In the genomic region with DNA sequence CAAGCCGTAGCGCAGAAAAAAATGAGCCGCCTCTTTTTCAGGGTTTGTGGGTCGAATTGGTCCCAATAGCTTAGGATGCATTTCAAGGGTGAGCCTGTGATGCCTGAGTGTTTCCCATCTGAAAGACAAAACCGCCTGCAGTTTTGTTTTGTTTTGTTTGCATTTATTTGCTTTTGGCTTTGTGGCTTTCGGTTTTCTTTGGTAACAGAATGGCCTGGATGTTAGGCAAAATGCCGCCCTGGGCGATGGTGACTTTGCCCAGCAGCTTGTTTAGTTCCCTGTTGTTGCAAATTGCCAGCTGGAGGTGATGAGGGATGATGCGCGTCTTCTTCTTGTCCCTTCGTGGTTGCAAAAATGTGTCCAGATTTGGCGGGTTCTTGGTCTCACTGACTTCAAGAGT, we compare ENCODE assay signal across 30 cellular contexts.
"Had no signal": no experiment of that assay in that cellular context is flagged by ENCODE, and none has a peak within 500 bp of the region (broad histone marks: within the 10 kb centered on the region; RNA-seq: fewer than 3 reads in every experiment).

No MANE protein-coding gene starts in this region.

- H3K27me3 Mint-ChIP-seq: stimulated activated naive CD8-positive, alpha-beta T cell treated with anti-CD3 and anti-CD28 coated beads, Interleukin-15, Interleukin-2, amounts not matched to agents 100 ng/mL and 50 ng/mL, for 24 hours had no signal

- H3K4me3 ChIP-seq: left lung, lower lobe of right lung, pancreas, prostate gland, skin epidermis, suprapubic skin, thoracic aorta, tibial artery, upper lobe of right lung had no signal

- H3K4me3 Mint-ChIP-seq: immature natural killer cell; naive thymus-derived CD8-positive, alpha-beta T cell; stimulated activated effector memory CD8-positive, alpha-beta T cell treated with anti-CD3 and anti-CD28 coated beads, Interleukin-12 subunit alpha, Interleukin-12 subunit beta, amount 100 ng/mL, for 72 hours; stimulated activated naive CD8-positive, alpha-beta T cell treated with anti-CD3 and anti-CD28 coated beads, Interleukin-15, Interleukin-2, amounts not matched to agents 100 ng/mL and 50 ng/mL, for 24 hours had no signal

- FAIRE-seq: islet of Langerhans, kidney, pancreas, urothelium cell line had no signal

- H3K36me3 ChIP-seq: left lung, lower lobe of right lung, pancreas, prostate gland, suprapubic skin, thoracic aorta, tibial artery, upper lobe of right lung had no signal

- H3K27ac ChIP-seq: left lung, lower lobe of right lung, pancreas, prostate gland, skin epidermis, suprapubic skin, thoracic aorta, tibial artery, upper lobe of right lung had no signal

- H3K4me1 ChIP-seq: left lung, lower lobe of right lung, pancreas, prostate gland, upper lobe of right lung had no signal

- H3K27ac Mint-ChIP-seq: immature natural killer cell; naive thymus-derived CD8-positive, alpha-beta T cell; stimulated activated effector memory CD8-positive, alpha-beta T cell treated with anti-CD3 and anti-CD28 coated beads, Interleukin-12 subunit alpha, Interleukin-12 subunit beta, amount 100 ng/mL, for 72 hours; stimulated activated naive CD8-positive, alpha-beta T cell treated with anti-CD3 and anti-CD28 coated beads, Interleukin-15, Interleukin-2, amounts not matched to agents 100 ng/mL and 50 ng/mL, for 24 hours had no signal

- H3K9me3 Mint-ChIP-seq: immature natural killer cell; stimulated activated effector memory CD8-positive, alpha-beta T cell treated with anti-CD3 and anti-CD28 coated beads, Interleukin-12 subunit alpha, Interleukin-12 subunit beta, amount 100 ng/mL, for 72 hours; stimulated activated naive CD8-positive, alpha-beta T cell treated with anti-CD3 and anti-CD28 coated beads, Interleukin-15, Interleukin-2, amounts not matched to agents 100 ng/mL and 50 ng/mL, for 24 hours had no signal

- H3K36me3 Mint-ChIP-seq: immature natural killer cell; naive thymus-derived CD8-positive, alpha-beta T cell; stimulated activated effector memory CD8-positive, alpha-beta T cell treated with anti-CD3 and anti-CD28 coated beads, Interleukin-12 subunit alpha, Interleukin-12 subunit beta, amount 100 ng/mL, for 72 hours had no signal

- ATAC-seq: left colon; left lung; lower lobe of right lung; naive thymus-derived CD8-positive, alpha-beta T cell; pancreas; right cardiac atrium; sciatic nerve; stimulated activated effector memory CD8-positive, alpha-beta T cell treated with anti-CD3 and anti-CD28 coated beads, Interleukin-12 subunit alpha, Interleukin-12 subunit beta, amount 100 ng/mL, for 72 hours; upper lobe of right lung had no signal

- H3K27me3 ChIP-seq: left lung, pancreas, suprapubic skin, tibial artery, upper lobe of right lung had no signal

- DNase-seq: hippocampal formation; immature natural killer cell; kidney; left colon; left lung; lower lobe of right lung; mammary epithelial cell; mesenchymal stem cell; naive thymus-derived CD8-positive, alpha-beta T cell; pancreas; posterior cingulate gyrus; retina; right cardiac atrium; stimulated activated CD4-positive, alpha-beta T cell treated with anti-CD3 and anti-CD28 coated beads, Interleukin-12 subunit alpha, Interleukin-12 subunit beta, amount 100 ng/mL, for 4 hours; stimulated activated CD4-positive, alpha-beta T cell treated with anti-CD3 and anti-CD28 coated beads, Interleukin-15, amount 100 ng/mL, for 24 hours; stimulated activated CD4-positive, alpha-beta T cell treated with anti-CD3 and anti-CD28 coated beads, Interleukin-2, amount 100 ng/mL, for 24 hours; stimulated activated CD4-positive, alpha-beta T cell treated with anti-CD3 and anti-CD28 coated beads, Interleukin-4, amount 100 ng/mL, for 1 hour; stimulated activated naive CD4-positive, alpha-beta T cell; tibial artery; trophoblast cell; upper lobe of right lung had no signal

- H3K4me1 Mint-ChIP-seq: immature natural killer cell; naive thymus-derived CD8-positive, alpha-beta T cell; stimulated activated effector memory CD8-positive, alpha-beta T cell treated with anti-CD3 and anti-CD28 coated beads, Interleukin-12 subunit alpha, Interleukin-12 subunit beta, amount 100 ng/mL, for 72 hours had no signal

- H3K9me3 ChIP-seq: left lung, lower lobe of right lung, pancreas, prostate gland, suprapubic skin, thoracic aorta, tibial artery, upper lobe of right lung had no signal
